Comparison of ENCODE assay signal across 1 cellular context in genomic region chr11:61701298-61701993, GRCh38.
TF ChIP-seq lines count a peak whose summit lies in the region.

No MANE protein-coding gene starts in this region.

TF ChIP-seq in HepG2, 621 proteins besides CTCF, POLR2A, EP300 and RAD21 (continued from another document):
- TF ChIP-seq ZNF639 (CRISPR knock-in tag; conservative IDR thresholded peaks at IDR 0.05) (no peak), ZSCAN12 (CRISPR knock-in tag; IDR thresholded peaks at IDR 0.05) (no peak), ZBTB4 (CRISPR knock-in tag; IDR thresholded peaks at IDR 0.05; ENCODE audit: borderline replicate concordance) (no peak), ZNF224 (CRISPR knock-in tag; IDR thresholded peaks at IDR 0.05) (no peak), IRF2 (CRISPR knock-in tag; IDR thresholded peaks at IDR 0.05) (no peak), SPEN (CRISPR knock-in tag; IDR thresholded peaks at IDR 0.05; ENCODE audit: low read depth) (no peak), ZNF318 (CRISPR knock-in tag; IDR thresholded peaks at IDR 0.05) (no peak), THRA (CRISPR knock-in tag; IDR thresholded peaks at IDR 0.05; ENCODE audit: borderline replicate concordance) (no peak), MIER2 (CRISPR knock-in tag; IDR thresholded peaks at IDR 0.05) (no peak), ZFP36 (IDR thresholded peaks at IDR 0.05; ENCODE audit: borderline replicate concordance, low read depth, low read length, partially characterized antibody) (no peak), HNF4G (IDR thresholded peaks at IDR 0.05; ENCODE audit: borderline replicate concordance, low read depth, low read length) (no peak), HNF4G (CRISPR knock-in tag; IDR thresholded peaks at IDR 0.05; ENCODE audit: borderline replicate concordance, low read depth) (no peak), ZNF597 (CRISPR knock-in tag; IDR thresholded peaks at IDR 0.05) (no peak), ZNF136 (CRISPR knock-in tag; IDR thresholded peaks at IDR 0.05; ENCODE audit: low read depth) (no peak), PHF5A (CRISPR knock-in tag; IDR thresholded peaks at IDR 0.05; ENCODE audit: low read depth, unreplicated experiment) (no peak), SMC3 (IDR thresholded peaks at IDR 0.05; ENCODE audit: low read length) (peak; percentile 12; the same call in 1 of the 2 replicates), FOXA1 (IDR thresholded peaks at IDR 0.05) (no peak), FOXA1 (CRISPR knock-in tag; IDR thresholded peaks at IDR 0.05) (no peak), KDM2A (CRISPR knock-in tag; IDR thresholded peaks at IDR 0.05; ENCODE audit: borderline replicate concordance, low read depth) (no peak), PRMT3 (CRISPR knock-in tag; IDR thresholded peaks at IDR 0.05; ENCODE audit: borderline replicate concordance, low read depth) (no peak), ZNF83 (CRISPR knock-in tag; IDR thresholded peaks at IDR 0.05; ENCODE audit: borderline replicate concordance) (no peak), NRL (CRISPR knock-in tag; IDR thresholded peaks at IDR 0.05; ENCODE audit: borderline replicate concordance) (no peak), XRCC5 (optimal IDR thresholded peaks at IDR 0.05; ENCODE audit: low read length) (peak; percentile 28), NAIF1 (CRISPR knock-in tag; IDR thresholded peaks at IDR 0.05; ENCODE audit: borderline replicate concordance) (peak; percentile 97), USF2 (IDR thresholded peaks at IDR 0.05; ENCODE audit: low read depth, low read length) (no peak), USF2 (CRISPR knock-in tag; IDR thresholded peaks at IDR 0.05; ENCODE audit: borderline replicate concordance) (no peak), ZNF619 (CRISPR knock-in tag; IDR thresholded peaks at IDR 0.05) (no peak), BRD4 (CRISPR knock-in tag; IDR thresholded peaks at IDR 0.05) (no peak), RFXAP (CRISPR knock-in tag; IDR thresholded peaks at IDR 0.05; ENCODE audit: borderline replicate concordance) (no peak), HNRNPLL (IDR thresholded peaks at IDR 0.05; ENCODE audit: low read depth, low read length, poor library complexity, severe bottlenecking) (peak; percentile 78), SP2 (CRISPR knock-in tag; IDR thresholded peaks at IDR 0.05) (no peak), ZSCAN30 (CRISPR knock-in tag; IDR thresholded peaks at IDR 0.05) (no peak), HDAC1 (CRISPR knock-in tag; IDR thresholded peaks at IDR 0.05) (no peak), ZSCAN22 (CRISPR knock-in tag; IDR thresholded peaks at IDR 0.05) (no peak), ZBTB33 (CRISPR knock-in tag; IDR thresholded peaks at IDR 0.05) (0 out of 2 replicates have a peak, but pooled peaks have one; percentile 17), ZNF124 (CRISPR knock-in tag; IDR thresholded peaks at IDR 0.05) (no peak), SRY (CRISPR knock-in tag; IDR thresholded peaks at IDR 0.05) (no peak), POLR2AphosphoS5 (IDR thresholded peaks at IDR 0.05; ENCODE audit: low read depth, low read length) (no peak), FLYWCH1 (CRISPR knock-in tag; IDR thresholded peaks at IDR 0.05) (no peak), PHF20 (CRISPR knock-in tag; IDR thresholded peaks at IDR 0.05) (no peak), ZNF510 (CRISPR knock-in tag; IDR thresholded peaks at IDR 0.05; ENCODE audit: low read depth) (no peak), ZFP1 (CRISPR knock-in tag; IDR thresholded peaks at IDR 0.05) (no peak), KDM5A (IDR thresholded peaks at IDR 0.05; ENCODE audit: borderline replicate concordance, low read length) (no peak)
